In genomic region chr9:91781906-91782305, GRCh38 we compare ENCODE assay signal across 18 cellular contexts.
"Had no signal": no experiment of that assay in that cellular context is flagged by ENCODE, and none has a peak within 500 bp of the region (broad histone marks: within the 10 kb centered on the region; RNA-seq: fewer than 3 reads in every experiment).

No MANE protein-coding gene starts in this region.

- H3K27me3 ChIP-seq: gastrocnemius medialis, right lobe of liver, tibial nerve, vagina had no signal

- H3K27ac Mint-ChIP-seq: activated CD4-positive, alpha-beta T cell treated with anti-CD3 and anti-CD28 coated beads for 36 hours; activated naive CD8-positive, alpha-beta T cell; natural killer cell treated with Interleukin-12 subunit alpha and Interleukin-12 subunit beta and Interleukin-15 and Interleukin-18, amount 100 ng/mL, for 72 hours had no signal

- H3K4me2 ChIP-seq: smooth muscle cell had no signal

- H3K4me3 Mint-ChIP-seq: activated CD4-positive, alpha-beta T cell treated with anti-CD3 and anti-CD28 coated beads for 36 hours; activated naive CD8-positive, alpha-beta T cell; natural killer cell treated with Interleukin-12 subunit alpha and Interleukin-12 subunit beta and Interleukin-15 and Interleukin-18, amount 100 ng/mL, for 72 hours had no signal

- H3K4me3 ChIP-seq: gastrocnemius medialis, heart left ventricle, psoas muscle, right lobe of liver, smooth muscle cell, tibial nerve, vagina had no signal

- H3K4me1 ChIP-seq: gastrocnemius medialis, heart left ventricle, psoas muscle, right lobe of liver had no signal

- H3K27ac ChIP-seq: gastrocnemius medialis, psoas muscle, right lobe of liver, tibial nerve, vagina, WERI-Rb-1 had no signal

- H3K9me3 ChIP-seq: gastrocnemius medialis, psoas muscle, right lobe of liver, vagina had no signal

- H3K9me3 Mint-ChIP-seq: natural killer cell treated with Interleukin-12 subunit alpha and Interleukin-12 subunit beta and Interleukin-15 and Interleukin-18, amount 100 ng/mL, for 72 hours had no signal

- H3K36me3 Mint-ChIP-seq: activated naive CD8-positive, alpha-beta T cell; natural killer cell treated with Interleukin-12 subunit alpha and Interleukin-12 subunit beta and Interleukin-15 and Interleukin-18, amount 100 ng/mL, for 72 hours had no signal

- H3K36me3 ChIP-seq: gastrocnemius medialis, heart left ventricle, right lobe of liver, tibial nerve, vagina, WERI-Rb-1 had no signal

- ATAC-seq: activated CD4-positive, alpha-beta T cell treated with anti-CD3 and anti-CD28 coated beads for 36 hours; gastrocnemius medialis; heart left ventricle; natural killer cell treated with Interleukin-12 subunit alpha and Interleukin-12 subunit beta and Interleukin-15 and Interleukin-18, amount 100 ng/mL, for 72 hours; psoas muscle; right lobe of liver had no signal

- DNase-seq: activated CD4-positive, alpha-beta T cell treated with anti-CD3 and anti-CD28 coated beads for 36 hours; activated CD4-positive, alpha-beta T cell treated with anti-CD3 and anti-CD28 coated beads, Interleukin-2, amount 50 U/mL, for 48 hours; amniotic stem cell; central memory CD4-positive, alpha-beta T cell; erythroblast; gastrocnemius medialis; heart left ventricle; mesenchymal stem cell; psoas muscle; right lobe of liver; stimulated activated naive CD4-positive, alpha-beta T cell treated with Interleukin-2 at 50 U/mL for 16 hours; T-helper 2 cell; WERI-Rb-1 had no signal
